In genomic region chr11:83152245-83152644, GRCh38 we compare ENCODE assay signal across 18 cellular contexts. TPM values are rescaled to one million over a fixed set of nuclear protein-coding genes. Genes with fewer than 3 reads are reported as not detected.
DNase-seq lines count a peak whose midpoint lies in the region; ATAC-seq, FAIRE-seq and TF ChIP-seq lines count a peak whose summit lies in the region.
"Had no signal": no experiment of that assay in that cellular context is flagged by ENCODE, and none has a peak within 500 bp of the region (broad histone marks: within the 10 kb centered on the region; RNA-seq: fewer than 3 reads in every experiment).

No MANE protein-coding gene starts in this region.

- H3F3A ChIP-seq in DOHH2 (ENCODE audit: control insufficient read depth, insufficient read depth): peaks cover 5% of the 10 kb centered on the region; the same call in 1 of the 2 replicates

- WGBS in A549 (ENCODE audit: missing lambda C conversion rate): 92% methylated on average over 2 of the region's 2 CpGs

- peak overlapping the region; percentile 31; the same call in 1 of the 2 replicates for H2AFZ ChIP-seq in OCI-LY7 (ENCODE audit: low read length)

- H3K9me3 ChIP-seq in A549 (no peaks in the 10 kb centered on the region), DOHH2 (ENCODE audit: control insufficient read depth, insufficient read depth, low read length) (no peaks in the 10 kb centered on the region), OCI-LY7 (ENCODE audit: low read length) (peaks cover 4% of the 10 kb centered on the region; the same call in 1 of the 2 replicates)
- H3K9me3 ChIP-seq: BE2C, Caco-2, HAP-1 had no signal

- peaks cover 11% of the 10 kb centered on the region for H3K79me2 ChIP-seq in DOHH2 (ENCODE audit: control insufficient read depth, low read length)
- peaks cover 8% of the 10 kb centered on the region for H3K79me2 ChIP-seq in OCI-LY7 (ENCODE audit: insufficient read depth, low read depth, low read length)

- H3K9me2 ChIP-seq in DOHH2 (replicated peaks; ENCODE audit: control insufficient read depth, low read length): no peaks in the 10 kb centered on the region
- H3K9me2 ChIP-seq in OCI-LY7 (ENCODE audit: insufficient read depth, low read length): no peaks in the 10 kb centered on the region

- no peaks in the 10 kb centered on the region for H4K20me1 ChIP-seq in DOHH2 (ENCODE audit: control insufficient read depth, insufficient read depth, low read depth, low read length)
- H4K20me1 ChIP-seq in OCI-LY7 (ENCODE audit: insufficient read depth, low read length): no peaks in the 10 kb centered on the region

- H3K27me3 ChIP-seq in DOHH2 (ENCODE audit: control insufficient read depth, low read length): no peaks in the 10 kb centered on the region
- H3K27me3 ChIP-seq: BE2C had no signal

- no TSS peak for BruUV-seq in OCI-LY7 (replicated peaks; lab: Mats Ljungman, UMichigan)

- TF ChIP-seq EP300 in A549 (IDR thresholded peaks at IDR 0.05): no peak

- TF ChIP-seq CTCF in A549 (IDR thresholded peaks at IDR 0.05) (no peak), DOHH2 (IDR thresholded peaks at IDR 0.05; ENCODE audit: low read depth, low read length, poor library complexity, severe bottlenecking) (no peak), OCI-LY7 (conservative IDR thresholded peaks at IDR 0.05; ENCODE audit: low read length) (no peak)

- no peak overlapping the region for H3K4me3 ChIP-seq in A549
- no peak overlapping the region for H3K4me3 ChIP-seq in DOHH2 (ENCODE audit: low read length)
- H3K4me3 ChIP-seq in OCI-LY7 (ENCODE audit: low read depth, low read length, poor library complexity, severe bottlenecking): no peak overlapping the region
- H3K4me3 ChIP-seq: HAP-1 had no signal

- H3K4me1 ChIP-seq in A549: peaks cover 16% of the 10 kb centered on the region
- peaks cover 51% of the 10 kb centered on the region for H3K4me1 ChIP-seq in DOHH2 (ENCODE audit: control insufficient read depth, low read length)
- peaks cover 52% of the 10 kb centered on the region for H3K4me1 ChIP-seq in OCI-LY7 (ENCODE audit: insufficient read depth, low read length, poor library complexity, severe bottlenecking)
- H3K4me1 ChIP-seq: BE2C, HAP-1 had no signal

- DNase-seq in A549 (ENCODE audit: low read depth in 1 of 2, low spot score in 1 of 2) (no peak), OCI-LY7 (ENCODE audit: low spot score) (no peak), erythroblast (lab: John Stamatoyannopoulos, UW) (peak; percentile 55 to 78), SW480 (ENCODE audit: low spot score) (no peak), HCEC 1CT (no peak)
- DNase-seq: ACHN; BE2C; C1 segment of cervical spinal cord; CD4-positive, CD25-positive, alpha-beta regulatory T cell; GDM1; HFFc6 had no signal

- H3K27ac ChIP-seq in A549 (no peak overlapping the region), DOHH2 (ENCODE audit: low read depth, low read length) (no peak overlapping the region), OCI-LY7 (ENCODE audit: low read depth, low read length, poor library complexity, severe bottlenecking) (no peak overlapping the region)
- H3K27ac ChIP-seq: HL-60 had no signal

- TF ChIP-seq POLR2A in A549 (IDR thresholded peaks at IDR 0.05; ENCODE audit: low read length): no peak
- TF ChIP-seq POLR2A in erythroblast (IDR thresholded peaks at IDR 0.05; ENCODE audit: low read length): no peak

- intact Hi-C loops in OCI-LY7 (cut with micrococcal nuclease; ENCODE audit: unreplicated experiment): no loop called here

- POLR2A ChIA-PET in A549 (lab: Yijun Ruan, JAX): no interaction called here
- POLR2A ChIA-PET in OCI-LY7 (lab: Charles Lee): interaction anchor here (0.7 to 1.7 kb wide), 4 partner anchors 11 to 251 kb away, joined by 3 to 10 read pairs (median 3); partner anchors contain the start of gene RAB30

- TF ChIP-seq RAD21 in A549 (conservative IDR thresholded peaks at IDR 0.05 in 1 of 2, IDR thresholded peaks at IDR 0.05 in 1 of 2): no peak

- no peak for FAIRE-seq in A549 (lab: Jason Lieb, UNC)
- FAIRE-seq: D721Med, GM12892 had no signal

- H3K36me3 ChIP-seq in DOHH2 (ENCODE audit: control insufficient read depth, low read length): peaks cover 2% of the 10 kb centered on the region
- peaks cover under 1% of the 10 kb centered on the region for H3K36me3 ChIP-seq in OCI-LY7 (ENCODE audit: insufficient read depth, low read length)
- H3K36me3 ChIP-seq: BE2C had no signal

- CTCF ChIA-PET in A549 (lab: Yijun Ruan, JAX) (interaction anchor here (2.4 kb wide), 1 partner anchor 12 kb away, joined by 6 read pairs; no protein-coding TSS in a partner anchor), OCI-LY7 (lab: Charles Lee; ENCODE audit: unreplicated experiment) (interaction anchor here (0.6 kb wide), 1 partner anchor 13 kb away, joined by 3 read pairs; no protein-coding TSS in a partner anchor)

- H3K4me2 ChIP-seq in A549 (peak overlapping the region; percentile 48; the same call in 1 of the 3 replicates), DOHH2 (ENCODE audit: low read length) (peak overlapping the region; percentile 12; the same call in 1 of the 2 replicates), OCI-LY7 (ENCODE audit: low read length) (no peak overlapping the region)

- ATAC-seq in A549 (no peak), GM18498 (IDR thresholded peaks at IDR 0.05; ENCODE audit: unreplicated experiment) (no peak)

TF ChIP-seq in A549, 52 proteins besides CTCF, POLR2A, EP300 and RAD21:
- no peak for TF ChIP-seq RNF2 (IDR thresholded peaks at IDR 0.05; ENCODE audit: borderline replicate concordance, low read depth)
- no peak for TF ChIP-seq MYC (IDR thresholded peaks at IDR 0.05; ENCODE audit: borderline replicate concordance, low read length)
- no peak for TF ChIP-seq MAFK (IDR thresholded peaks at IDR 0.05; ENCODE audit: partially characterized antibody)
- TF ChIP-seq NFE2L2 (conservative IDR thresholded peaks at IDR 0.05; ENCODE audit: low read length): no peak
- TF ChIP-seq KDM1A (IDR thresholded peaks at IDR 0.05; ENCODE audit: low read depth): no peak
- TF ChIP-seq SREBF2 (IDR thresholded peaks at IDR 0.05): no peak
- TF ChIP-seq ATOH8 (CRISPR knock-in tag; IDR thresholded peaks at IDR 0.05; ENCODE audit: low read depth): no peak
- TF ChIP-seq NPAS2 (CRISPR knock-in tag; IDR thresholded peaks at IDR 0.05; ENCODE audit: borderline replicate concordance): no peak

RNA-seq across cellular contexts. Expression of gene PCF11, which starts 4.7 kb away (rescaled TPM):
- polyA plus RNA-seq in A549 (2011; rRNA removed): 41.1 and 42.3 TPM in 2 replicates
- polyA plus RNA-seq in A549 (2012; cell fraction: cytosol; rRNA removed): 15.7 and 17.1 TPM in 2 replicates
- 33.1 and 54.1 TPM in 2 replicates for polyA plus RNA-seq in A549 (2012; cell fraction: nucleus; rRNA removed)
- 24.7 to 28.7 TPM (median 25.2 TPM) in 3 replicates for polyA plus RNA-seq in A549 (2017; fragmentation: RNase III; extraction: RNeasy Plus Mini Kit Qiagen cat#74134 plus additional on column Dnase treatment)
- 32.9 and 37.8 TPM in 2 replicates for polyA minus RNA-seq in A549 (2011; rRNA and poly(A)+ RNA removed)
- total RNA-seq in OCI-LY7 (2014; rRNA removed; shearing (Covaris generic)): 80.1 and 89.9 TPM in 2 replicates
- 98.8 and 117 TPM in 2 replicates for total RNA-seq in OCI-LY7 (2022)

RNA-seq across cellular contexts. Expression of gene ANKRD42, which starts 41.3 kb away (rescaled TPM):
- 10.9 and 13.2 TPM in 2 replicates for polyA plus RNA-seq in A549 (2011; rRNA removed)
- polyA plus RNA-seq in A549 (2012; cell fraction: cytosol; rRNA removed): 5.0 and 5.2 TPM in 2 replicates
- polyA plus RNA-seq in A549 (2012; cell fraction: nucleus; rRNA removed): 3.0 and 4.4 TPM in 2 replicates
- polyA plus RNA-seq in A549 (2017; fragmentation: RNase III; extraction: RNeasy Plus Mini Kit Qiagen cat#74134 plus additional on column Dnase treatment): 9.1 to 11.0 TPM (median 10.9 TPM) in 3 replicates
- polyA minus RNA-seq in A549 (2011; rRNA and poly(A)+ RNA removed): 7.1 and 8.5 TPM in 2 replicates
- 1.1 and 2.2 TPM in 2 replicates for total RNA-seq in OCI-LY7 (2014; rRNA removed; shearing (Covaris generic))
- 2.5 and 3.3 TPM in 2 replicates for total RNA-seq in OCI-LY7 (2022)

Comparison
In these comparisons a context has a peak if more than half of its experiments do, and no peak if none do; other contexts are left out.
1. DNase-seq: peak in erythroblast (2 of 2); none in A549 (0 of 2), OCI-LY7 (single experiment), SW480 (single experiment) and HCEC 1CT (single experiment).